Comparison of ENCODE assay signal across 10 cellular contexts in the genomic region with DNA sequence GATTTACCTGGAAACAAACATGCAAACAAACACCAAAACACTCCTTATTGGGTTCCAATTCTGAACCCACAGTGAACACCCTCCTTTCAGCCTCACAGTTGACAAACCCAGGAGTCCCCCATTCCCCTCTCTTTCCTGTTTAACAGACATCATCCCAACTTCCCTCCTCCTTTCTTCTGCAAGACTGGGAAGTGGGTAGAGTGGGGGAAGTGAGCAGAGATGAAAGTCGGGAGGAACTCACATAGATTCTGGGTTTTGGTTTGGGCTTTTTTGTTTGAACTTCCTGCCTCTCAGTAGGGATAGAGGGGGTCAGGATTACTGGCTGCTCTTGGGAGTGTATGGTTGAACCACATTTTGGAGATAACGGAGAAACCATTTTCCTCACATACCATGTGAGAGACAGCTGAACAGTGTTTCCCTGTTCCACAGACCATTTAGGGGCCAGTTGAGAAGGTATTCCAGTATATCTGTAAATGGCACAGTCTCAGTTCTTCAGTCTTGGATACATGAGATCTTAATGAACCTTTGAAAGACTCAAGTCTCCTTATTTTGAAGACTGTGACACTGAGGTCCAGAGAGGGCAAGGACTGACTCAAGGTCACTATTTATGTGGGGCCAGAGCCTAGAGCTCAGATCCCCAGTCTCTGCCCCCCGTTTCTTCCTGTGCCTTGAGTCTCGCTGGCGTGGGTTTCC. TPM values are rescaled to one million over a fixed set of nuclear protein-coding genes. Genes with fewer than 3 reads are reported as not detected.
A peak's percentile ranks its signal among the peaks of the same experiment; 100 is the strongest.
DNase-seq lines count a peak whose midpoint lies in the region; ATAC-seq and TF ChIP-seq lines count a peak whose summit lies in the region.
"Had no signal": no experiment of that assay in that cellular context is flagged by ENCODE, and none has a peak within 500 bp of the region (broad histone marks: within the 10 kb centered on the region; RNA-seq: fewer than 3 reads in every experiment).

No MANE protein-coding gene starts in this region.

- H3K27me3 Mint-ChIP-seq in T-helper 2 cell treated with Interferon-gamma antibody and Interleukin-4, amounts not matched to agents 5 μg/mL and 100 μg/mL, for 36 hours (ENCODE audit: low read depth) = peaks cover 3% of the 10 kb centered on the region
- peaks cover 12% of the 10 kb centered on the region for H3K27me3 Mint-ChIP-seq in endothelial cell (ENCODE audit: unreplicated experiment)
- H3K27me3 Mint-ChIP-seq in stimulated activated naive CD8-positive, alpha-beta T cell treated with anti-CD3 and anti-CD28 coated beads, Interleukin-15, Interleukin-2, amounts not matched to agents 100 ng/mL and 50 ng/mL, for 24 hours = no peaks in the 10 kb centered on the region

- peak overlapping the region; percentile 32 for H3K4me3 ChIP-seq in Jurkat, Clone E6-1 (ENCODE audit: low read length)

- DNase-seq in T-helper 2 cell treated with Interferon-gamma antibody and Interleukin-4, amounts not matched to agents 5 μg/mL and 100 μg/mL, for 36 hours (ENCODE audit: low spot score) = no peak
- DNase-seq in T-helper 2 cell = no peak
- no peak for DNase-seq in Jurkat, Clone E6-1 (ENCODE audit: low read depth, low spot score)
- no peak for DNase-seq in endothelial cell (ENCODE audit: low spot score)
- DNase-seq in foreskin keratinocyte = no peak
- no peak for DNase-seq in DMS 273 treated with DMSO at 0.1 percent for 48 hours (lab: John Stamatoyannopoulos, UW)
- DNase-seq in NCI-H2171 treated with DMSO at 0.1 percent for 48 hours (lab: John Stamatoyannopoulos, UW) = no peak

- H3K4me1 Mint-ChIP-seq in T-helper 2 cell treated with Interferon-gamma antibody and Interleukin-4, amounts not matched to agents 5 μg/mL and 100 μg/mL, for 36 hours (ENCODE audit: low read depth) = peaks cover 35% of the 10 kb centered on the region
- peaks cover 54% of the 10 kb centered on the region for H3K4me1 Mint-ChIP-seq in endothelial cell (ENCODE audit: unreplicated experiment)
- H3K4me1 Mint-ChIP-seq in stimulated activated naive CD8-positive, alpha-beta T cell treated with anti-CD3 and anti-CD28 coated beads, Interleukin-15, Interleukin-2, amounts not matched to agents 100 ng/mL and 50 ng/mL, for 24 hours (ENCODE audit: low read depth) = peaks cover 47% of the 10 kb centered on the region

- TF ChIP-seq CTCF in endothelial cell (IDR thresholded peaks at IDR 0.05; ENCODE audit: unreplicated experiment) (no peak), foreskin keratinocyte (conservative IDR thresholded peaks at IDR 0.05) (no peak)

- no peaks in the 10 kb centered on the region for H3K9me3 Mint-ChIP-seq in T-helper 2 cell treated with Interferon-gamma antibody and Interleukin-4, amounts not matched to agents 5 μg/mL and 100 μg/mL, for 36 hours
- no peaks in the 10 kb centered on the region for H3K9me3 Mint-ChIP-seq in endothelial cell (ENCODE audit: unreplicated experiment)
- H3K9me3 Mint-ChIP-seq in stimulated activated naive CD8-positive, alpha-beta T cell treated with anti-CD3 and anti-CD28 coated beads, Interleukin-15, Interleukin-2, amounts not matched to agents 100 ng/mL and 50 ng/mL, for 24 hours = no peaks in the 10 kb centered on the region

- peak overlapping the region; percentile 42 for H3K27ac Mint-ChIP-seq in T-helper 2 cell treated with Interferon-gamma antibody and Interleukin-4, amounts not matched to agents 5 μg/mL and 100 μg/mL, for 36 hours
- H3K27ac Mint-ChIP-seq in endothelial cell (ENCODE audit: unreplicated experiment) = peak overlapping the region; percentile 68
- H3K27ac Mint-ChIP-seq in stimulated activated naive CD8-positive, alpha-beta T cell treated with anti-CD3 and anti-CD28 coated beads, Interleukin-15, Interleukin-2, amounts not matched to agents 100 ng/mL and 50 ng/mL, for 24 hours = no peak overlapping the region

- H3K27me3 ChIP-seq in foreskin keratinocyte = no peaks in the 10 kb centered on the region

- ATAC-seq in foreskin keratinocyte = no peak

- no peaks in the 10 kb centered on the region for H3K36me3 Mint-ChIP-seq in T-helper 2 cell treated with Interferon-gamma antibody and Interleukin-4, amounts not matched to agents 5 μg/mL and 100 μg/mL, for 36 hours (ENCODE audit: low read depth)
- peaks cover 3% of the 10 kb centered on the region for H3K36me3 Mint-ChIP-seq in endothelial cell (ENCODE audit: low read depth, unreplicated experiment)
- H3K36me3 Mint-ChIP-seq in stimulated activated naive CD8-positive, alpha-beta T cell treated with anti-CD3 and anti-CD28 coated beads, Interleukin-15, Interleukin-2, amounts not matched to agents 100 ng/mL and 50 ng/mL, for 24 hours (ENCODE audit: low read depth) = no peaks in the 10 kb centered on the region

- H3K27ac ChIP-seq in foreskin keratinocyte = no peak overlapping the region

- peaks cover 4% of the 10 kb centered on the region for H3K4me1 ChIP-seq in foreskin keratinocyte

- peak overlapping the region; percentile 37 for H3K4me3 Mint-ChIP-seq in T-helper 2 cell treated with Interferon-gamma antibody and Interleukin-4, amounts not matched to agents 5 μg/mL and 100 μg/mL, for 36 hours
- no peak overlapping the region for H3K4me3 Mint-ChIP-seq in endothelial cell (ENCODE audit: unreplicated experiment)
- H3K4me3 Mint-ChIP-seq in stimulated activated naive CD8-positive, alpha-beta T cell treated with anti-CD3 and anti-CD28 coated beads, Interleukin-15, Interleukin-2, amounts not matched to agents 100 ng/mL and 50 ng/mL, for 24 hours = peak overlapping the region; percentile 8

RNA-seq across cellular contexts. Expression of a gene that starts 3.9 kb away (rescaled TPM):
- polyA plus RNA-seq in Jurkat, Clone E6-1 (2012; ENCODE audit: insufficient read depth, insufficient read length) = not detected
- 0.41 TPM for total RNA-seq in endothelial cell (ENCODE audit: unreplicated experiment)
- 0.07 and 0.10 TPM in 2 replicates for total RNA-seq in foreskin keratinocyte
- polyA plus RNA-seq in foreskin keratinocyte = 0.07 TPM in 2 replicates
- total RNA-seq: A172, kidney epithelial cell had no signal

RNA-seq across cellular contexts. Expression of a gene that starts 16.4 kb away (rescaled TPM):
- 2.7 TPM for polyA plus RNA-seq in Jurkat, Clone E6-1 (2012; ENCODE audit: insufficient read depth, insufficient read length)
- total RNA-seq in endothelial cell (ENCODE audit: unreplicated experiment) (15.6 TPM), foreskin keratinocyte (29.8 and 31.9 TPM in 2 replicates)
- 77.1 and 81.3 TPM in 2 replicates for polyA plus RNA-seq in foreskin keratinocyte

RNA-seq across cellular contexts. Expression of a gene that starts 43.2 kb away (rescaled TPM):
- polyA plus RNA-seq in Jurkat, Clone E6-1 (2012; ENCODE audit: insufficient read depth, insufficient read length) = 179 TPM
- total RNA-seq in endothelial cell (ENCODE audit: unreplicated experiment) (130 TPM), foreskin keratinocyte (116 and 134 TPM in 2 replicates)
- 140 and 149 TPM in 2 replicates for polyA plus RNA-seq in foreskin keratinocyte

RNA-seq across cellular contexts. Expression of a gene that starts 50.9 kb away (rescaled TPM):
- polyA plus RNA-seq in Jurkat, Clone E6-1 (2012; ENCODE audit: insufficient read depth, insufficient read length) = 41.2 TPM
- total RNA-seq in endothelial cell (ENCODE audit: unreplicated experiment) (688 TPM), foreskin keratinocyte (111 and 175 TPM in 2 replicates)
- polyA plus RNA-seq in foreskin keratinocyte = 77.3 and 104 TPM in 2 replicates
